11 cellular contexts compared by ENCODE assay signal in the genomic region with DNA sequence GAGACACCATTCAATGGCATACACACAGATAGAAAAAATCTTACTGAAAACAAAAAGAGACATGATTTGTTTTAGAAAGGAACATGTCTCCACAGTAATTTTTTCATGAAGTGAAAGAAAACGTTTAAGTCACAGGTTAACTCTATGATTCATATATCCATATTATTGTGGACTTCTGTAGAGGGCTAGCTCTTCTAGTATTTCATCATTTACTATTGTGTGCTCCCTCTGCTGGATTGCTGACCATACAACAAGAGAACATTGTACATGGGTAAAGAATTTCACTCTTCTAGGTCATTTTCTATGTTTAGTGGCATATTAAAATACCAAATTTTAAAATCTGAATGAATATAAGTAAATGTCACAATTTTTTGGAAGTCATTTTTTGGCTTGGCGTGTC.
DNase-seq lines count a peak whose midpoint lies in the region; ATAC-seq and TF ChIP-seq lines count a peak whose summit lies in the region.
"Had no signal": no experiment of that assay in that cellular context is flagged by ENCODE, and none has a peak within 500 bp of the region (broad histone marks: within the 10 kb centered on the region; RNA-seq: fewer than 3 reads in every experiment).

No MANE protein-coding gene starts in this region.

- H3K27ac Mint-ChIP-seq in endothelial cell (ENCODE audit: unreplicated experiment) = no peak overlapping the region
- no peak overlapping the region for H3K27ac Mint-ChIP-seq in type B pancreatic cell

- TF ChIP-seq CTCF in endothelial cell (IDR thresholded peaks at IDR 0.05; ENCODE audit: unreplicated experiment) (peak; percentile 34), type B pancreatic cell (conservative IDR thresholded peaks at IDR 0.05) (peak; percentile 62)

- ATAC-seq in HG03378 (IDR thresholded peaks at IDR 0.05; ENCODE audit: unreplicated experiment) (no peak), HG03108 (IDR thresholded peaks at IDR 0.05; ENCODE audit: unreplicated experiment) (no peak)
- ATAC-seq: sciatic nerve had no signal

- H3K9me3 Mint-ChIP-seq in endothelial cell (ENCODE audit: unreplicated experiment) (no peaks in the 10 kb centered on the region), type B pancreatic cell (no peaks in the 10 kb centered on the region)

- DNase-seq in SKM-1 treated with dmso at 0.1 percent for 144 hours (lab: John Stamatoyannopoulos, UW; ENCODE audit: unreplicated experiment) = peak; percentile 1
- DNase-seq in SKM-1 (lab: John Stamatoyannopoulos, UW; ENCODE audit: unreplicated experiment) = no peak
- peak; percentile 2 for DNase-seq in NCI-H1694 (lab: John Stamatoyannopoulos, UW)
- DNase-seq in endothelial cell (ENCODE audit: low spot score) = no peak
- no peak for DNase-seq in type B pancreatic cell (ENCODE audit: extremely low spot score, unreplicated experiment)
- no peak for DNase-seq in activated naive CD4-positive, alpha-beta T cell (lab: John Stamatoyannopoulos, UW)
- DNase-seq: activated CD8-positive, alpha-beta memory T cell treated with anti-CD3 and anti-CD28 coated beads for 24 hours; NCI-H1436 had no signal

- peaks cover 2% of the 10 kb centered on the region for H3K27me3 Mint-ChIP-seq in endothelial cell (ENCODE audit: unreplicated experiment)
- no peaks in the 10 kb centered on the region for H3K27me3 Mint-ChIP-seq in type B pancreatic cell

- H3K36me3 Mint-ChIP-seq in endothelial cell (ENCODE audit: low read depth, unreplicated experiment) = no peaks in the 10 kb centered on the region
- H3K36me3 Mint-ChIP-seq in type B pancreatic cell = no peaks in the 10 kb centered on the region

- no peaks in the 10 kb centered on the region for H3K4me1 Mint-ChIP-seq in endothelial cell (ENCODE audit: unreplicated experiment)
- no peaks in the 10 kb centered on the region for H3K4me1 Mint-ChIP-seq in type B pancreatic cell (ENCODE audit: unreplicated experiment)

- no peak overlapping the region for H3K4me3 Mint-ChIP-seq in endothelial cell (ENCODE audit: unreplicated experiment)
- no peak overlapping the region for H3K4me3 Mint-ChIP-seq in type B pancreatic cell

Comparison
In these comparisons a context has a peak if more than half of its experiments do, and no peak if none do; other contexts are left out.
1. DNase-seq: peak in SKM-1 treated with dmso at 0.1 percent for 144 hours (single experiment) and NCI-H1694 (single experiment); none in SKM-1 (single experiment), endothelial cell (single experiment), type B pancreatic cell (single experiment) and activated naive CD4-positive, alpha-beta T cell (0 of 4).